In the genomic region with DNA sequence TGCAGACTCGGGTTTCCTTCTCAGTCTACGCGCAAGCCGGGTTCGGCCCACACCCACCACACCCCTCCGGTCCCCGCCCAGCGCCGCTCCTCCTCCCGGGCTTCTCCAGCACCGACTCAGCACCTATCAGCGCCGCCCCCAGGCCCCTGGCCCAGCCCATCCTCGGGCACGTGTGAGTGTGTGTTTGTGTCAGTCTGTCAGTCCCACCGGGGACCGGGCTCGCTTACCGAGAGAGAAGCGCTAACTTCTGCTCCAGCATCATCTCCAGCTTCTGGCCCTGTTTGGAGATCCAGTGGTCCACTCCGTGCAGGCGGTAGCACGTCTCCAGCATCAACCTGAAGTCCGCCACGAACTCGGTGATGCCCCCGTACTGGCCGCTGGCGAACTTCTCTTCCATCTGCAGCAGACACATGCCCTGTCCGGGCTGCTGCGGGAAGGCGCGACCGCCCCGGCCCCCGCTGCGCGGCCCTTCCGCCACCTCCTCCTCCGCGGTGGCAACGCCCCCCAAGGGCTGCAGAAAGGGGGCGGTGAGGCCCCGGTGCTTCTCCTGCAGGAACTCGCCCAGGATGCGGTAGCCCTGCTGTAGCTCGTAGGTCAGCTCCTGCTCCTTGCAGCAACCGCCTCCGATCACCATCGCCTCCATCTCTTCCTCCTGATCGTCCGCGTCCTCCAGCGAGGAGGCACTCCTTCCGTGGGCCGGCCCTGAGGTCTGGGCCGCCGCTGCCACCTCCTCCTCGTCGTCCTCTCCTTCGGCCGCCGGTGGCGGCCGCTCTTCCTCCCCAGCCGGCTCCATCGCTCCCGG, we compare ENCODE assay signal across 8 cellular contexts. TPM values are rescaled to one million over a fixed set of nuclear protein-coding genes. Genes with fewer than 3 reads are reported as not detected.
DNase-seq lines count a peak whose midpoint lies in the region; ATAC-seq and TF ChIP-seq lines count a peak whose summit lies in the region.

No MANE protein-coding gene starts in this region.

- peaks cover 13% of the 10 kb centered on the region; the same call in 1 of the 2 replicates for H3K4me1 ChIP-seq in HUES64 (ENCODE audit: insufficient read depth, low read length)
- H3K4me1 ChIP-seq in OCI-LY3 (ENCODE audit: low read length) = peaks cover 20% of the 10 kb centered on the region
- H3K4me1 ChIP-seq in mucosa of rectum (ENCODE audit: control insufficient read depth in 2 of 2, insufficient read depth in 2 of 2, low read length in 2 of 2) = peaks cover 5 to 15% of the 10 kb centered on the region in 2 donors

- H2AFZ ChIP-seq in OCI-LY3 (ENCODE audit: low read depth, low read length) = no peak overlapping the region

- H3K27me3 ChIP-seq in HUES64 (ENCODE audit: insufficient read depth, low read length) = no peaks in the 10 kb centered on the region
- H3K27me3 ChIP-seq in OCI-LY3 (ENCODE audit: low read depth, low read length) = no peaks in the 10 kb centered on the region
- H3K27me3 ChIP-seq in mucosa of rectum (ENCODE audit: control insufficient read depth in 2 of 2, insufficient read depth in 2 of 2, low read length in 2 of 2) = no peaks in the 10 kb centered on the region

- H3K79me2 ChIP-seq in OCI-LY3 (ENCODE audit: low read length) = peaks cover 72% of the 10 kb centered on the region

- H3K4me3 ChIP-seq in HUES64 (ENCODE audit: low read length) (peak overlapping the region; percentile 92), OCI-LY3 (ENCODE audit: low read length) (peak overlapping the region; percentile 89), mucosa of rectum (ENCODE audit: low read length in 2 of 2) (peak overlapping the region; percentile 83 to 86)

- H3K9me3 ChIP-seq in HUES64 (ENCODE audit: insufficient read depth, low read depth, low read length) (no peaks in the 10 kb centered on the region), OCI-LY3 (ENCODE audit: insufficient read depth, low read length) (no peaks in the 10 kb centered on the region), mucosa of rectum (ENCODE audit: control insufficient read depth in 2 of 2, low read length in 2 of 2) (no peaks in the 10 kb centered on the region)

- 0 out of 2 replicates have a peak, but pooled peaks have one; percentile 4 for TF ChIP-seq CTCF in OCI-LY3 (IDR thresholded peaks at IDR 0.05; ENCODE audit: low read depth, low read length)

- peak overlapping the region; percentile 83 for H3K4me2 ChIP-seq in OCI-LY3 (ENCODE audit: low read length)

- ATAC-seq in GM21526 (IDR thresholded peaks at IDR 0.05; ENCODE audit: low FRiP score, unreplicated experiment) = peak; percentile 77

- H3K27ac ChIP-seq in HUES64 (ENCODE audit: low read depth, low read length) (peak overlapping the region; percentile 89; the same call in 1 of the 2 replicates), OCI-LY3 (ENCODE audit: low read length) (peak overlapping the region; percentile 72), epithelial cell of prostate (peak overlapping the region; percentile 89), mucosa of rectum (ENCODE audit: low read depth in 2 of 2, low read length in 2 of 2) (peak overlapping the region; percentile 96 to 97)

- WGBS in HUES64 = under 1% methylated on average over 68 of the region's 68 CpGs

- H4K20me1 ChIP-seq in OCI-LY3 (ENCODE audit: insufficient read depth, low read length) = peaks cover 16% of the 10 kb centered on the region

- H3K9ac ChIP-seq in HUES64 (ENCODE audit: low read depth, low read length) (peak overlapping the region; percentile 62), OCI-LY3 (ENCODE audit: low read length) (peak overlapping the region; percentile 76), mucosa of rectum (ENCODE audit: low read depth in 1 of 2, low read length in 2 of 2) (peak overlapping the region; percentile 76 to 91)

- H3K36me3 ChIP-seq in HUES64 (ENCODE audit: insufficient read depth, low read length) (peaks cover 14% of the 10 kb centered on the region), OCI-LY3 (replicated peaks; ENCODE audit: low read depth, low read length) (peaks cover 8% of the 10 kb centered on the region), mucosa of rectum (ENCODE audit: control insufficient read depth in 2 of 2, insufficient read depth in 2 of 2, low read length in 2 of 2) (peaks cover 0 to 3% of the 10 kb centered on the region in 2 donors)

- peak; percentile 87 for DNase-seq in D341Med (ENCODE audit: low spot score)
- DNase-seq in activated T-cell treated with anti-CD3 and anti-CD28 coated beads for 24 hours (ENCODE audit: low read depth) = peak; percentile 94
- peak; percentile 53 for DNase-seq in epithelial cell of prostate (ENCODE audit: low read depth, low spot score)
- peak; percentile 81 to 89 for DNase-seq in stimulated activated CD8-positive, alpha-beta memory T cell treated with anti-CD3 and anti-CD28 coated beads, Interleukin-4, amount 100 ng/mL, for 1 hour (ENCODE audit: low read depth in 2 of 2, low spot score in 1 of 2)

RNA-seq across cellular contexts. Expression of a gene that starts 8.3 kb away (rescaled TPM):
- polyA plus RNA-seq in HUES64 (2013, experiment 1 of 2) = 16.8 TPM
- polyA plus RNA-seq in HUES64 (2013, experiment 2 of 2) = 17.0 TPM

Comparison
In these comparisons a context has a peak if more than half of its experiments do, and no peak if none do; other contexts are left out.
1. Peak in every context shown above with its lines: DNase-seq, ATAC-seq, H3K4me3 ChIP-seq and H3K27ac ChIP-seq.